ENCODE assay signal across 2 cellular contexts in the genomic region with DNA sequence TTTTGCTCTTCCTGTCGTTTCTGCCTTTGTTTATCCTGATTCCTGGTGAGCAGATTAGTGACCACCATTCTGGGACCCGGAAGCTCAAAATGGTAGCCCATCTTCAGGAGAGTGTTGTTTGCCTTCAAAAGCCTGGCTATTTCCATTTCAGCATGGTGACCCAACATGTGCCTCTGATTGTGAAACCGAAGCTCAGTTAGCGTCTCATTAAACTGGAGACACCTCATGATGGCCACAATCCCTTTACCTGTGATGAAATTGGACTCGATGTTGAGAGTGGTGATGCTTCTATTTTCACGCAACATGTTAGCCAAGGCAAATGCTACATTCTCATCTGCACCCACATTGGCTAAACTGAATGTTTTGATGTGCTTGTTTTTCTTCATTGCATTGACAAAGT.
TF ChIP-seq lines count a peak whose summit lies in the region.

No MANE protein-coding gene starts in this region.

TF ChIP-seq in HepG2, 621 proteins besides CTCF, POLR2A, EP300 and RAD21:
- TF ChIP-seq GATA4 (IDR thresholded peaks at IDR 0.05; ENCODE audit: borderline replicate concordance, low read depth): no peak
- peak; percentile 65; the same call in 1 of the 2 replicates for TF ChIP-seq CEBPB (IDR thresholded peaks at IDR 0.05; ENCODE audit: borderline replicate concordance, low read depth, low read length)

TF ChIP-seq in H1, 55 proteins besides CTCF, POLR2A, EP300 and RAD21:
- TF ChIP-seq, protein P1, sequence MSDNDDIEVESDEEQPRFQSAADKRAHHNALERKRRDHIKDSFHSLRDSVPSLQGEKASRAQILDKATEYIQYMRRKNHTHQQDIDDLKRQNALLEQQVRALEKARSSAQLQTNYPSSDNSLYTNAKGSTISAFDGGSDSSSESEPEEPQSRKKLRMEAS (IDR thresholded peaks at IDR 0.05): no peak
- TF ChIP-seq GTF2F1 (IDR thresholded peaks at IDR 0.05; ENCODE audit: borderline replicate concordance, low read depth, low read length) (no peak), YY1 (IDR thresholded peaks at IDR 0.05; ENCODE audit: low read depth, low read length) (no peak), SIRT6 (IDR thresholded peaks at IDR 0.05; ENCODE audit: low read length) (no peak), GABPA (IDR thresholded peaks at IDR 0.05; ENCODE audit: borderline replicate concordance, insufficient read depth, low read length) (no peak), RNF2 (IDR thresholded peaks at IDR 0.05; ENCODE audit: borderline replicate concordance, low read depth, low read length, missing control alignments, poor library complexity, severe bottlenecking) (no peak), KDM5A (IDR thresholded peaks at IDR 0.05; ENCODE audit: low read length) (no peak), CREB1 (IDR thresholded peaks at IDR 0.05) (no peak), ASH2L (IDR thresholded peaks at IDR 0.05; ENCODE audit: low read length) (no peak)
- TF ChIP-seq, protein P2, sequence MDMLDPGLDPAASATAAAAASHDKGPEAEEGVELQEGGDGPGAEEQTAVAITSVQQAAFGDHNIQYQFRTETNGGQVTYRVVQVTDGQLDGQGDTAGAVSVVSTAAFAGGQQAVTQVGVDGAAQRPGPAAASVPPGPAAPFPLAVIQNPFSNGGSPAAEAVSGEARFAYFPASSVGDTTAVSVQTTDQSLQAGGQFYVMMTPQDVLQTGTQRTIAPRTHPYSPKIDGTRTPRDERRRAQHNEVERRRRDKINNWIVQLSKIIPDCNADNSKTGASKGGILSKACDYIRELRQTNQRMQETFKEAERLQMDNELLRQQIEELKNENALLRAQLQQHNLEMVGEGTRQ (IDR thresholded peaks at IDR 0.05; ENCODE audit: low read length): no peak
TF ChIP-seq in H1: peak in this region for 0.
